ENCODE assay signal across 16 cellular contexts in genomic region chrX:43551590-43551989, GRCh38.
A peak's percentile ranks its signal among the peaks of the same experiment; 100 is the strongest.
DNase-seq lines count a peak whose midpoint lies in the region; ATAC-seq and TF ChIP-seq lines count a peak whose summit lies in the region.
"Had no signal": no experiment of that assay in that cellular context is flagged by ENCODE, and none has a peak within 500 bp of the region (broad histone marks: within the 10 kb centered on the region; RNA-seq: fewer than 3 reads in every experiment).

No MANE protein-coding gene starts in this region.

- no peak for DNase-seq in CD4-positive, CD25-positive, alpha-beta regulatory T cell
- DNase-seq in PC-3: no peak
- peak; percentile 8 for DNase-seq in fibroblast of pulmonary artery (ENCODE audit: low read depth)
- DNase-seq in NCI-H2196 (lab: John Stamatoyannopoulos, UW; ENCODE audit: unreplicated experiment): no peak
- DNase-seq in CD4-positive, alpha-beta T cell: no peak
- DNase-seq in NCI-H1694 (lab: John Stamatoyannopoulos, UW): no peak
- DNase-seq in activated CD8-positive, alpha-beta memory T cell treated with anti-CD3 and anti-CD28 coated beads, Interleukin-2, amount 50 U/mL, for 48 hours: no peak
- DNase-seq: activated T-cell treated with anti-CD3 and anti-CD28 coated beads, Interleukin-2, amount 50 U/mL, for 4 hours; effector CD8-positive, alpha-beta T cell; lower lobe of right lung; MM.1S; NCI-H187 had no signal

- H4K20me1 ChIP-seq in PC-3 (ENCODE audit: low read length): no peaks in the 10 kb centered on the region

- no peaks in the 10 kb centered on the region for H3K9me3 ChIP-seq in CD4-positive, CD25-positive, alpha-beta regulatory T cell (ENCODE audit: control insufficient read depth in 2 of 2, low read length in 2 of 2)
- H3K9me3 ChIP-seq in PC-3 (ENCODE audit: low read length) (no peaks in the 10 kb centered on the region), mucosa of rectum (ENCODE audit: control insufficient read depth in 2 of 2, low read length in 2 of 2) (no peaks in the 10 kb centered on the region)
- no peaks in the 10 kb centered on the region for H3K9me3 ChIP-seq in CD4-positive, alpha-beta T cell (ENCODE audit: control insufficient read depth, low read length)
- H3K9me3 ChIP-seq: lower lobe of right lung, SJCRH30 had no signal

- 0 out of 2 replicates have a peak overlapping the region, but pooled peaks have one; percentile 18 for H2AFZ ChIP-seq in PC-3 (ENCODE audit: low read length)

- ATAC-seq in CD4-positive, CD25-positive, alpha-beta regulatory T cell (ENCODE audit: low read depth in 2 of 2): no peak
- no peak for ATAC-seq in PC-3
- no peak for ATAC-seq in CD4-positive, alpha-beta T cell (ENCODE audit: poor library complexity)
- ATAC-seq: activated naive CD4-positive, alpha-beta T cell treated with anti-CD3 and anti-CD28 coated beads, Interleukin-2, amount 50 U/mL, for 72 hours; activated T-cell treated with anti-CD3 and anti-CD28 coated beads, Interleukin-2, amount 50 U/mL, for 4 hours; natural killer cell treated with Interleukin-12 subunit alpha and Interleukin-12 subunit beta and Interleukin-15 and Interleukin-18, amount 100 ng/mL, for 72 hours had no signal

- H3K9ac ChIP-seq in PC-3 (ENCODE audit: low read length): no peak overlapping the region
- no peak overlapping the region for H3K9ac ChIP-seq in mucosa of rectum (ENCODE audit: low read depth in 1 of 2, low read length in 2 of 2)

- CTCF ChIA-PET in PC-3 (lab: Charles Lee): no interaction called here
- CTCF ChIA-PET in CD4-positive, alpha-beta T cell (lab: Charles Lee): no interaction called here

- no peaks in the 10 kb centered on the region for H3F3A ChIP-seq in PC-3 (ENCODE audit: low read length, unreplicated experiment)

- H3K36me3 ChIP-seq in CD4-positive, CD25-positive, alpha-beta regulatory T cell (ENCODE audit: control insufficient read depth, insufficient read depth, low read length): no peaks in the 10 kb centered on the region
- no peaks in the 10 kb centered on the region for H3K36me3 ChIP-seq in PC-3 (ENCODE audit: low read depth, low read length)
- no peaks in the 10 kb centered on the region for H3K36me3 ChIP-seq in mucosa of rectum (ENCODE audit: control insufficient read depth in 2 of 2, insufficient read depth in 2 of 2, low read length in 2 of 2)
- H3K36me3 ChIP-seq: lower lobe of right lung, SJCRH30 had no signal

- POLR2A ChIA-PET in PC-3 (lab: Charles Lee; ENCODE audit: unreplicated experiment): no interaction called here
- POLR2A ChIA-PET in CD4-positive, alpha-beta T cell (lab: Charles Lee): no interaction called here

- intact Hi-C loops in PC-3 (cut with micrococcal nuclease): no loop called here
- intact Hi-C loops in CD4-positive, alpha-beta T cell (cut with DNase I, micrococcal nuclease): loop anchor here in 1 of 2 experiments (10.0 kb wide), 2 partner anchors 1967 to 1997 kb away; no protein-coding TSS in a partner anchor

- H3K27me3 ChIP-seq in CD4-positive, CD25-positive, alpha-beta regulatory T cell (ENCODE audit: control insufficient read depth, insufficient read depth, low read length): no peaks in the 10 kb centered on the region
- H3K27me3 ChIP-seq in PC-3 (ENCODE audit: low read length): no peaks in the 10 kb centered on the region
- H3K27me3 ChIP-seq in mucosa of rectum (ENCODE audit: control insufficient read depth in 2 of 2, insufficient read depth in 2 of 2, low read length in 2 of 2): peaks cover 0 to 6% of the 10 kb centered on the region in 2 donors
- H3K27me3 ChIP-seq in CD4-positive, alpha-beta T cell (ENCODE audit: control insufficient read depth, insufficient read depth, low read length): no peaks in the 10 kb centered on the region
- H3K27me3 ChIP-seq: SJCRH30 had no signal

- no peak overlapping the region for H3K27ac ChIP-seq in CD4-positive, CD25-positive, alpha-beta regulatory T cell (ENCODE audit: insufficient read depth, low read length, poor library complexity, severe bottlenecking)
- H3K27ac ChIP-seq in PC-3 (ENCODE audit: low read length) (no peak overlapping the region), mucosa of rectum (ENCODE audit: low read depth in 2 of 2, low read length in 2 of 2) (peak overlapping the region; percentile 13 to 43)
- no peak overlapping the region for H3K27ac ChIP-seq in CD4-positive, alpha-beta T cell (ENCODE audit: low read depth, low read length)
- H3K27ac ChIP-seq: lower lobe of right lung, SJCRH30 had no signal

- H3K27ac Mint-ChIP-seq in CD4-positive, CD25-positive, alpha-beta regulatory T cell: peak overlapping the region in 2 of 3 donors; percentile 48 to 59
- no peak overlapping the region for H3K27ac Mint-ChIP-seq in CD4-positive, alpha-beta T cell
- H3K27ac Mint-ChIP-seq: activated naive CD4-positive, alpha-beta T cell treated with anti-CD3 and anti-CD28 coated beads, Interleukin-2, amount 50 U/mL, for 72 hours; natural killer cell treated with Interleukin-12 subunit alpha and Interleukin-12 subunit beta and Interleukin-15 and Interleukin-18, amount 100 ng/mL, for 72 hours had no signal

- TF ChIP-seq CTCF in PC-3 (conservative IDR thresholded peaks at IDR 0.05; ENCODE audit: low read depth, low read length): no peak
- no peak for TF ChIP-seq CTCF in fibroblast of pulmonary artery (IDR thresholded peaks at IDR 0.05; ENCODE audit: low read length, missing control alignments)
- TF ChIP-seq CTCF in CD4-positive, alpha-beta T cell (IDR thresholded peaks at IDR 0.05): no peak

- no peaks in the 10 kb centered on the region for H3K4me1 ChIP-seq in CD4-positive, CD25-positive, alpha-beta regulatory T cell (ENCODE audit: control insufficient read depth, insufficient read depth, low read length, poor library complexity, severe bottlenecking)
- H3K4me1 ChIP-seq in PC-3 (ENCODE audit: insufficient read depth, low read length) (peaks cover 19% of the 10 kb centered on the region), mucosa of rectum (ENCODE audit: control insufficient read depth in 2 of 2, insufficient read depth in 2 of 2, low read length in 2 of 2) (peaks cover 2 to 18% of the 10 kb centered on the region in 2 donors)
- H3K4me1 ChIP-seq: SJCRH30 had no signal

- peaks cover 0 to 3% (median 0%) of the 10 kb centered on the region in 7 donors for H3K9me3 Mint-ChIP-seq in CD4-positive, CD25-positive, alpha-beta regulatory T cell
- H3K9me3 Mint-ChIP-seq in CD4-positive, alpha-beta T cell: no peaks in the 10 kb centered on the region
- H3K9me3 Mint-ChIP-seq: activated T-cell treated with anti-CD3 and anti-CD28 coated beads, Interleukin-2, amount 50 U/mL, for 4 hours; natural killer cell treated with Interleukin-12 subunit alpha and Interleukin-12 subunit beta and Interleukin-15 and Interleukin-18, amount 100 ng/mL, for 72 hours had no signal

- no peaks in the 10 kb centered on the region for H3K9me2 ChIP-seq in PC-3 (replicated peaks; ENCODE audit: low read length)

- no peaks in the 10 kb centered on the region for H3K79me2 ChIP-seq in PC-3 (ENCODE audit: low read length)

- no peak overlapping the region for H3K4me3 Mint-ChIP-seq in CD4-positive, CD25-positive, alpha-beta regulatory T cell
- no peak overlapping the region for H3K4me3 Mint-ChIP-seq in CD4-positive, alpha-beta T cell
- H3K4me3 Mint-ChIP-seq: activated T-cell treated with anti-CD3 and anti-CD28 coated beads, Interleukin-2, amount 50 U/mL, for 4 hours; natural killer cell treated with Interleukin-12 subunit alpha and Interleukin-12 subunit beta and Interleukin-15 and Interleukin-18, amount 100 ng/mL, for 72 hours had no signal

- no TSS peak for BruUV-seq in PC-3 (replicated peaks; lab: Mats Ljungman, UMichigan)

- no peaks in the 10 kb centered on the region for H3K36me3 Mint-ChIP-seq in CD4-positive, CD25-positive, alpha-beta regulatory T cell
- no peaks in the 10 kb centered on the region for H3K36me3 Mint-ChIP-seq in CD4-positive, alpha-beta T cell (ENCODE audit: low read depth)
- H3K36me3 Mint-ChIP-seq: activated naive CD4-positive, alpha-beta T cell treated with anti-CD3 and anti-CD28 coated beads, Interleukin-2, amount 50 U/mL, for 72 hours; natural killer cell treated with Interleukin-12 subunit alpha and Interleukin-12 subunit beta and Interleukin-15 and Interleukin-18, amount 100 ng/mL, for 72 hours had no signal

- no peaks in the 10 kb centered on the region for H3K27me3 Mint-ChIP-seq in CD4-positive, CD25-positive, alpha-beta regulatory T cell
- H3K27me3 Mint-ChIP-seq in CD4-positive, alpha-beta T cell: no peaks in the 10 kb centered on the region

- peak overlapping the region; percentile 70 for H3K4me2 ChIP-seq in PC-3 (ENCODE audit: low read length)

- peaks cover 0 to 10% (median 3%) of the 10 kb centered on the region in 4 donors for H3K4me1 Mint-ChIP-seq in CD4-positive, CD25-positive, alpha-beta regulatory T cell
- no peaks in the 10 kb centered on the region for H3K4me1 Mint-ChIP-seq in CD4-positive, alpha-beta T cell (ENCODE audit: low read depth)

- no peak overlapping the region for H3K4me3 ChIP-seq in CD4-positive, CD25-positive, alpha-beta regulatory T cell (ENCODE audit: low read depth, low read length)
- H3K4me3 ChIP-seq in PC-3 (ENCODE audit: low read length) (0 out of 2 replicates have a peak overlapping the region, but pooled peaks have one; percentile 15), fibroblast of pulmonary artery (replicated peaks; ENCODE audit: low read depth, low read length) (no peak overlapping the region), mucosa of rectum (ENCODE audit: low read length in 2 of 2) (peak overlapping the region in 1 of 2 donors; percentile 32)
- H3K4me3 ChIP-seq: lower lobe of right lung, SJCRH30 had no signal

Comparison
In these comparisons a context has a peak if more than half of its experiments do, and no peak if none do; other contexts are left out.
1. H3K27ac ChIP-seq: peak in mucosa of rectum (2 of 2); none in CD4-positive, CD25-positive, alpha-beta regulatory T cell (single experiment), PC-3 (single experiment) and CD4-positive, alpha-beta T cell (single experiment).